In the genomic region with DNA sequence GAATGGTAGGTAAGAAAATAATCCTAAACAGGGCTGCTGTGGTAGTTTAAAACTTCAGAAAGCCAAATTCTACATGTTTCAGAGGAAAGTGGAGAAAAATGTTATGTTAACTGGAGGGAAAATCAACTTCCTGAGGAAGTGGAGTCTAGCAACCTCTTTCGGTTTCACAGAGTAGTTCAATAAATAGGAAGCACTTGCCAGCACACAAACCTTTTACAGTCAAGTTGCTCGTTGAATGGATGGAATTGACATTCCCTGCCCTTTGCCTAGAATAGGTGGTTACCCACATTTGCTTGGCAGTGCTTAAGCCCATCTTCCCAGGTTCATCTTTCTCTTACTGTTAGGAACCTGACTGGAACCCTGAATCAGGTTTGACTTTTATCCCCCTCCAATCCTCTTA, we compare ENCODE assay signal across 11 cellular contexts. TPM values are rescaled to one million over a fixed set of nuclear protein-coding genes. Genes with fewer than 3 reads are reported as not detected.
A peak's percentile ranks its signal among the peaks of the same experiment; 100 is the strongest.
DNase-seq lines count a peak whose midpoint lies in the region; ATAC-seq and TF ChIP-seq lines count a peak whose summit lies in the region.
"Had no signal": no experiment of that assay in that cellular context is flagged by ENCODE, and none has a peak within 500 bp of the region (broad histone marks: within the 10 kb centered on the region; RNA-seq: fewer than 3 reads in every experiment).

No MANE protein-coding gene starts in this region.

- TF ChIP-seq CTCF in left ventricle myocardium inferior (IDR thresholded peaks at IDR 0.05; ENCODE audit: borderline replicate concordance) (no peak), PC-3 (conservative IDR thresholded peaks at IDR 0.05; ENCODE audit: low read depth, low read length) (no peak)

- H3K4me1 ChIP-seq in left ventricle myocardium inferior (peaks cover 5% of the 10 kb centered on the region), PC-3 (ENCODE audit: insufficient read depth, low read length) (no peaks in the 10 kb centered on the region)

- H3K27me3 ChIP-seq in left ventricle myocardium inferior (ENCODE audit: low read depth) = no peaks in the 10 kb centered on the region
- no peaks in the 10 kb centered on the region for H3K27me3 ChIP-seq in PC-3 (ENCODE audit: low read length)
- H3K27me3 ChIP-seq: esophagus squamous epithelium had no signal

- H3K4me2 ChIP-seq in PC-3 (ENCODE audit: low read length) = no peak overlapping the region

- POLR2A ChIA-PET in PC-3 (lab: Charles Lee; ENCODE audit: unreplicated experiment) = no interaction called here

- CTCF ChIA-PET in PC-3 (lab: Charles Lee) = interaction anchor here (0.6 kb wide), 1 partner anchor 9 kb away, joined by 3 read pairs; no protein-coding TSS in a partner anchor

- intact Hi-C loops in left ventricle myocardium inferior (cut with micrococcal nuclease) = no loop called here
- intact Hi-C loops in cardiac septum (cut with DNase I) = no loop called here
- intact Hi-C loops in PC-3 (cut with micrococcal nuclease) = no loop called here

- H3K9me2 ChIP-seq in PC-3 (replicated peaks; ENCODE audit: low read length) = no peaks in the 10 kb centered on the region

- H4K20me1 ChIP-seq in PC-3 (ENCODE audit: low read length) = no peaks in the 10 kb centered on the region

- H3K36me3 ChIP-seq in left ventricle myocardium inferior = peaks cover 76% of the 10 kb centered on the region
- H3K36me3 ChIP-seq in PC-3 (ENCODE audit: low read depth, low read length) = peaks cover 44% of the 10 kb centered on the region

- H3K4me3 ChIP-seq in left ventricle myocardium inferior (no peak overlapping the region), PC-3 (ENCODE audit: low read length) (no peak overlapping the region)
- H3K4me3 ChIP-seq: esophagus squamous epithelium had no signal

- H3K27ac ChIP-seq in left ventricle myocardium inferior (replicated peaks) (peak overlapping the region; percentile 1), PC-3 (ENCODE audit: low read length) (no peak overlapping the region)

- ATAC-seq in PC-3 = no peak

- H3K9ac ChIP-seq in PC-3 (ENCODE audit: low read length) = no peak overlapping the region

- H3K79me2 ChIP-seq in PC-3 (ENCODE audit: low read length) = peaks cover 22% of the 10 kb centered on the region

- H2AFZ ChIP-seq in PC-3 (ENCODE audit: low read length) = no peak overlapping the region

- H3K9me3 ChIP-seq in left ventricle myocardium inferior (replicated peaks) (no peaks in the 10 kb centered on the region), PC-3 (ENCODE audit: low read length) (no peaks in the 10 kb centered on the region)
- H3K9me3 ChIP-seq: esophagus squamous epithelium had no signal

- no TSS peak for BruUV-seq in PC-3 (replicated peaks; lab: Mats Ljungman, UMichigan)

- no peaks in the 10 kb centered on the region for H3F3A ChIP-seq in PC-3 (ENCODE audit: low read length, unreplicated experiment)

- DNase-seq in left ventricle myocardium inferior (no peak), cardiac septum (ENCODE audit: low spot score) (no peak), SIG-M5 treated with dmso at 0.1 percent for 504 hours (lab: John Stamatoyannopoulos, UW; ENCODE audit: unreplicated experiment) (peak; percentile 68), dermis blood vessel endothelial cell (peak; percentile 69), AG20443 (ENCODE audit: low spot score) (no peak), NCI-H2081 (lab: John Stamatoyannopoulos, UW) (no peak), ureter (ENCODE audit: low spot score) (no peak), PC-3 (no peak)
- DNase-seq: esophagus squamous epithelium, NCI-H345, SHP77 treated with DMSO at 0.1 percent for 48 hours had no signal

RNA-seq across cellular contexts. Expression of gene ANKRD13A, which starts 15.9 kb away (rescaled TPM):
- 20.0 TPM for total RNA-seq in left ventricle myocardium inferior
- 15.5 TPM for total RNA-seq in cardiac septum
- total RNA-seq in dermis blood vessel endothelial cell = 68.9 and 86.0 TPM in 2 replicates
- total RNA-seq in ureter = 50.9 TPM
- 117 and 118 TPM in 2 replicates for total RNA-seq in PC-3 (2014; rRNA removed)

RNA-seq across cellular contexts. Expression of gene GIT2, which starts 19.0 kb away (rescaled TPM):
- total RNA-seq in left ventricle myocardium inferior (50.5 TPM), cardiac septum (31.2 TPM), dermis blood vessel endothelial cell (54.6 and 61.4 TPM in 2 replicates), ureter (55.5 TPM), PC-3 (2014; rRNA removed) (24.6 and 26.8 TPM in 2 replicates)

RNA-seq across cellular contexts. Expression of gene C12orf76, which starts 33.2 kb away (rescaled TPM):
- total RNA-seq in left ventricle myocardium inferior (5.4 TPM), cardiac septum (6.4 TPM), dermis blood vessel endothelial cell (12.6 and 23.5 TPM in 2 replicates), ureter (14.1 TPM), PC-3 (2014; rRNA removed) (5.5 and 6.7 TPM in 2 replicates)

Comparison
In these comparisons a context has a peak if more than half of its experiments do, and no peak if none do; other contexts are left out.
1. DNase-seq: peak in SIG-M5 treated with dmso at 0.1 percent for 504 hours (single experiment) and dermis blood vessel endothelial cell (single experiment); none in left ventricle myocardium inferior (single experiment), cardiac septum (single experiment), AG20443 (single experiment), NCI-H2081 (0 of 2), ureter (single experiment) and PC-3 (single experiment).